Comparison of ENCODE assay signal across 8 cellular contexts in genomic region chr15:68819451-68820204, GRCh38. TPM values are rescaled to one million over a fixed set of nuclear protein-coding genes. Genes with fewer than 3 reads are reported as not detected.
DNase-seq lines count a peak whose midpoint lies in the region; ATAC-seq, FAIRE-seq and TF ChIP-seq lines count a peak whose summit lies in the region.

No MANE protein-coding gene starts in this region.

- peak overlapping the region; percentile 63 to 97 (median 88) for H3K4me2 ChIP-seq in BLaER1 treated with 17β-estradiol and CSF1 and Interleukin-3, amounts not matched to agents 10 nM and 100 nM

- peaks cover 33% of the 10 kb centered on the region for H3K36me3 Mint-ChIP-seq in activated naive CD8-positive, alpha-beta T cell treated with anti-CD3 and anti-CD28 coated beads for 36 hours

- peak overlapping the region; percentile 93 to 100 (median 100) for H3K9ac ChIP-seq in BLaER1 treated with 17β-estradiol and CSF1 and Interleukin-3, amounts not matched to agents 10 nM and 100 nM

- peak; percentile 3 for ATAC-seq in Panc1
- no peak for ATAC-seq in GM18520 (IDR thresholded peaks at IDR 0.05; ENCODE audit: unreplicated experiment)

- no peaks in the 10 kb centered on the region for H3K9me3 Mint-ChIP-seq in activated naive CD8-positive, alpha-beta T cell treated with anti-CD3 and anti-CD28 coated beads for 36 hours

- TF ChIP-seq POLR2A in H54 (IDR thresholded peaks at IDR 0.05; ENCODE audit: low read depth, low read length) = no peak; the same call in 1 of the 2 replicates
- no peak for TF ChIP-seq POLR2A in ovary (IDR thresholded peaks at IDR 0.05)

- H3K27me3 Mint-ChIP-seq in activated naive CD8-positive, alpha-beta T cell treated with anti-CD3 and anti-CD28 coated beads for 36 hours = no peaks in the 10 kb centered on the region

- in situ Hi-C loops in Panc1 (cut with HindIII; ENCODE audit: low pct_unique_long_range_greater_than_20kb, low sequenced_read_pairs) = no loop called here

- H3K4me1 Mint-ChIP-seq in activated naive CD8-positive, alpha-beta T cell treated with anti-CD3 and anti-CD28 coated beads for 36 hours = peaks cover 39% of the 10 kb centered on the region

- TSS peak; percentile 68 for BruUV-seq in Panc1 (replicated peaks; lab: Mats Ljungman, UMichigan)

- intact Hi-C loops in Panc1 (cut with micrococcal nuclease; ENCODE audit: unreplicated experiment) (no loop called here), head of caudate nucleus (cut with DNase I) (loop anchor here (5.0 to 10.0 kb wide), 2 partner anchors 32 to 55 kb away; no protein-coding TSS in a partner anchor), ovary (cut with DNase I) (loop anchor here in 2 of 4 donors (2.0 to 10.0 kb wide), 2 partner anchors 43 to 265 kb away; no protein-coding TSS in a partner anchor)

- H3K27ac ChIP-seq in BLaER1 treated with 17β-estradiol and CSF1 and Interleukin-3, amounts not matched to agents 10 nM and 100 nM = peak overlapping the region; percentile 97 to 100 (median 100)
- H3K27ac ChIP-seq in Panc1 (ENCODE audit: low read length) (peak overlapping the region; percentile 99), ovary (peak overlapping the region; percentile 95 to 98)

- FAIRE-seq in H54 (lab: Jason Lieb, UNC) = no peak

- no peaks in the 10 kb centered on the region for H3K27me3 ChIP-seq in BLaER1 treated with 17β-estradiol and CSF1 and Interleukin-3, amounts not matched to agents 10 nM and 100 nM
- H3K27me3 ChIP-seq in Panc1 (ENCODE audit: control insufficient read depth, insufficient read depth, low read length) (no peaks in the 10 kb centered on the region), ovary (no peaks in the 10 kb centered on the region)

- peak; percentile 23 for DNase-seq in H54 (ENCODE audit: insufficient read length, low spot score)
- no peak for DNase-seq in Panc1 (ENCODE audit: low read depth, low spot score)
- peak; percentile 36 for DNase-seq in activated naive CD8-positive, alpha-beta T cell treated with anti-CD3 and anti-CD28 coated beads for 36 hours
- peak in 34 of 42 donors; percentile 32 to 77 (median 55) for DNase-seq in head of caudate nucleus
- DNase-seq in ovary = peak; percentile 39 to 65 (median 54)
- no peak for DNase-seq in NCI-H128 (lab: John Stamatoyannopoulos, UW; ENCODE audit: unreplicated experiment)

- H3K4me3 Mint-ChIP-seq in activated naive CD8-positive, alpha-beta T cell treated with anti-CD3 and anti-CD28 coated beads for 36 hours = peak overlapping the region; percentile 90

- H3K4me1 ChIP-seq in BLaER1 treated with 17β-estradiol and CSF1 and Interleukin-3, amounts not matched to agents 10 nM and 100 nM = peaks cover 32 to 41% (median 39%) of the 10 kb centered on the region in 10 experiments
- H3K4me1 ChIP-seq in Panc1 (ENCODE audit: control insufficient read depth, insufficient read depth, low read length) (peaks cover 35% of the 10 kb centered on the region), ovary (ENCODE audit: insufficient read depth) (peaks cover 6% of the 10 kb centered on the region)

- POLR2A ChIA-PET in Panc1 (lab: Charles Lee) = interaction anchor here (0.6 to 0.7 kb wide), 2 partner anchors 49 to 129 kb away, joined by 4 to 9 read pairs; no protein-coding TSS in a partner anchor

- H3K27ac Mint-ChIP-seq in activated naive CD8-positive, alpha-beta T cell treated with anti-CD3 and anti-CD28 coated beads for 36 hours = peak overlapping the region; percentile 97

- no peak for TF ChIP-seq CTCF in Panc1 (IDR thresholded peaks at IDR 0.05)
- no peak for TF ChIP-seq CTCF in ovary (IDR thresholded peaks at IDR 0.05)

- peaks cover 0 to 19% (median 11%) of the 10 kb centered on the region in 11 experiments; a peak in 11 of 22 replicates for H3K36me3 ChIP-seq in BLaER1 treated with 17β-estradiol and CSF1 and Interleukin-3, amounts not matched to agents 10 nM and 100 nM
- H3K36me3 ChIP-seq in Panc1 (ENCODE audit: control insufficient read depth, insufficient read depth, low read length) (no peaks in the 10 kb centered on the region; the same call in none of the 2 replicates), ovary (no peaks in the 10 kb centered on the region)

- H3K4me3 ChIP-seq in BLaER1 treated with 17β-estradiol and CSF1 and Interleukin-3, amounts not matched to agents 10 nM and 100 nM = peak overlapping the region; percentile 79 to 99 (median 96)
- H3K4me3 ChIP-seq in Panc1 (ENCODE audit: low read depth in 2 of 2, low read length in 2 of 2) (peak overlapping the region; percentile 94), ovary (peak overlapping the region; percentile 89)

- peaks cover 21 to 36% (median 27%) of the 10 kb centered on the region in 11 experiments for H4K20me1 ChIP-seq in BLaER1 treated with 17β-estradiol and CSF1 and Interleukin-3, amounts not matched to agents 10 nM and 100 nM

- CTCF ChIA-PET in Panc1 (lab: Charles Lee) = no interaction called here

- H3K9me3 ChIP-seq in BLaER1 treated with 17β-estradiol and CSF1 and Interleukin-3, amounts not matched to agents 10 nM and 100 nM (replicated peaks in 1 of 11) = no peaks in the 10 kb centered on the region
- H3K9me3 ChIP-seq in Panc1 (ENCODE audit: control insufficient read depth, insufficient read depth, low read depth, low read length) (no peaks in the 10 kb centered on the region), ovary (no peaks in the 10 kb centered on the region)

- 0 to 1% (median 1%) methylated on average over 52 of the region's 52 CpGs for WGBS in ovary, 3 donors

- TF ChIP-seq EP300 in ovary (IDR thresholded peaks at IDR 0.05) = no peak

RNA-seq across cellular contexts. Expression of gene ANP32A, which starts 1.1 kb away (rescaled TPM):
- total RNA-seq in Panc1 (2021; ENCODE audit: unreplicated experiment) = 226 TPM
- polyA plus RNA-seq in Panc1 (2012; ENCODE audit: insufficient read length) = 274 TPM
- total RNA-seq in activated naive CD8-positive, alpha-beta T cell treated with anti-CD3 and anti-CD28 coated beads for 36 hours = 100 to 1,000 TPM; 277 to 295 TPM
- total RNA-seq in ovary = 100 to 1,000 TPM in 1 of 7 donors, 10 to 100 TPM in 6; 29.4 to 119 (median 86.3) TPM
- polyA plus RNA-seq in ovary = 100 to 1,000 TPM in 1 of 2 donors, 10 to 100 TPM in 1; 42.8 to 158 TPM

Comparison
In these comparisons a context has a peak if more than half of its experiments do, and no peak if none do; other contexts are left out.
1. DNase-seq: peak in H54 (single experiment), activated naive CD8-positive, alpha-beta T cell treated with anti-CD3 and anti-CD28 coated beads for 36 hours (single experiment), head of caudate nucleus (34 of 42) and ovary (5 of 5); none in Panc1 (single experiment) and NCI-H128 (single experiment).
2. Peak in every context shown above with its lines, with median percentiles within 50 percentile points of each other: H3K27ac ChIP-seq and H3K4me3 ChIP-seq.